8 cellular contexts compared by ENCODE assay signal in the genomic region with DNA sequence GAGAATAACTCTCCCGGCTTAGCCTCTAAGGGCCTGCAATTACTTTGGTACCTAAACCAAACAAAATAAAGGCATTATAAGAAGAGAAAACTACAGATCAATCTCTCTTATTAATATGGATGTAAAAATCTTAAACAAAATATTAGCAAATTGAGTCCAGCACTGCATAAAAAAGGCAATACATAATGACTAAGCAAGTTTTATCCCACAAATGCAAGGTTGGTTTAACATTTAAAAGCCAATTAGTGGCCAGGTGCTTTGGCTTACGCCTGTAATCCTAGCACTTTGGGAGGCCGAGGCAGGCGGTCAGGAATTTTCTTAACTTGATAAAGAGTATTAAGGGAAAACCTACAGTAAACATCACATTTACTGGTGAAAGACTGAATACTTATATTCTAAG.
"Had no signal": no experiment of that assay in that cellular context is flagged by ENCODE, and none has a peak within 500 bp of the region (broad histone marks: within the 10 kb centered on the region; RNA-seq: fewer than 3 reads in every experiment).

No MANE protein-coding gene starts in this region.

- H3K27me3 Mint-ChIP-seq: IgD-negative memory B cell had no signal

- H3K4me2 ChIP-seq: KMS-11 had no signal

- H3K4me1 Mint-ChIP-seq: IgD-negative memory B cell had no signal

- H3K27ac ChIP-seq: HL-60, KMS-11 had no signal

- H3K4me3 Mint-ChIP-seq: IgD-negative memory B cell had no signal

- FAIRE-seq: HepG2, HTR-8/SVneo had no signal

- DNase-seq: IMR-90, KBM-7, KG1 had no signal

- H3K9ac ChIP-seq: KMS-11 had no signal

- ATAC-seq: HepG2 had no signal

- H3K27ac Mint-ChIP-seq: IgD-negative memory B cell had no signal
